Comparison of ENCODE assay signal across 1 cellular context in the genomic region with DNA sequence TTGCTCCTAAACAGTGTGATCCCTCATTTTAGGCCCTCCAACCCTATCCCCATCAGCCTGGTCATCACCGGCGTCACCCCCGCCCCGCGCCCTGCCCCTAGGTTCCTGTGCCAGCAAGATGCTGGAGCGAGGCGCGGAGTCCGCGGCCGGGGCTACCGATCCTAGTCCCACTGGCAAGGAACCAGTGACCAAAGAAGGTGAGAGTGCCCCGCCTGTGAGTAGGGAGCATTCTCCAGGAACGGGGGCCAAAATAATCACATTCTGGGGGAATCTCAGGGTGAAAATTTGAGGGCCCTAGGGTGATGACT.
TF ChIP-seq lines count a peak whose summit lies in the region.

No MANE protein-coding gene starts in this region.

TF ChIP-seq in K562, 482 proteins besides CTCF, POLR2A, EP300 and RAD21:
- TF ChIP-seq FOXK1 (CRISPR knock-in tag; IDR thresholded peaks at IDR 0.05; ENCODE audit: borderline replicate concordance) = 0 out of 2 replicates have a peak, but pooled peaks have one; percentile 16
- TF ChIP-seq, protein P1, sequence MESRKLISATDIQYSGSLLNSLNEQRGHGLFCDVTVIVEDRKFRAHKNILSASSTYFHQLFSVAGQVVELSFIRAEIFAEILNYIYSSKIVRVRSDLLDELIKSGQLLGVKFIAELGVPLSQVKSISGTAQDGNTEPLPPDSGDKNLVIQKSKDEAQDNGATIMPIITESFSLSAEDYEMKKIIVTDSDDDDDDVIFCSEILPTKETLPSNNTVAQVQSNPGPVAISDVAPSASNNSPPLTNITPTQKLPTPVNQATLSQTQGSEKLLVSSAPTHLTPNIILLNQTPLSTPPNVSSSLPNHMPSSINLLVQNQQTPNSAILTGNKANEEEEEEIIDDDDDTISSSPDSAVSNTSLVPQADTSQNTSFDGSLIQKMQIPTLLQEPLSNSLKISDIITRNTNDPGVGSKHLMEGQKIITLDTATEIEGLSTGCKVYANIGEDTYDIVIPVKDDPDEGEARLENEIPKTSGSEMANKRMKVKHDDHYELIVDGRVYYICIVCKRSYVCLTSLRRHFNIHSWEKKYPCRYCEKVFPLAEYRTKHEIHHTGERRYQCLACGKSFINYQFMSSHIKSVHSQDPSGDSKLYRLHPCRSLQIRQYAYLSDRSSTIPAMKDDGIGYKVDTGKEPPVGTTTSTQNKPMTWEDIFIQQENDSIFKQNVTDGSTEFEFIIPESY (CRISPR knock-in tag; IDR thresholded peaks at IDR 0.05) = peak; percentile 67; the same call in 1 of the 2 replicates
- no peak for TF ChIP-seq PTTG1 (tag; IDR thresholded peaks at IDR 0.05; ENCODE audit: low read depth)
- no peak for TF ChIP-seq BACH1 (tag; IDR thresholded peaks at IDR 0.05)
- TF ChIP-seq, protein P2, sequence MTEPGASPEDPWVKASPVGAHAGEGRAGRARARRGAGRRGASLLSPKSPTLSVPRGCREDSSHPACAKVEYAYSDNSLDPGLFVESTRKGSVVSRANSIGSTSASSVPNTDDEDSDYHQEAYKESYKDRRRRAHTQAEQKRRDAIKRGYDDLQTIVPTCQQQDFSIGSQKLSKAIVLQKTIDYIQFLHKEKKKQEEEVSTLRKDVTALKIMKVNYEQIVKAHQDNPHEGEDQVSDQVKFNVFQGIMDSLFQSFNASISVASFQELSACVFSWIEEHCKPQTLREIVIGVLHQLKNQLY (CRISPR knock-in tag; conservative IDR thresholded peaks at IDR 0.05) = no peak
- TF ChIP-seq, protein P3, sequence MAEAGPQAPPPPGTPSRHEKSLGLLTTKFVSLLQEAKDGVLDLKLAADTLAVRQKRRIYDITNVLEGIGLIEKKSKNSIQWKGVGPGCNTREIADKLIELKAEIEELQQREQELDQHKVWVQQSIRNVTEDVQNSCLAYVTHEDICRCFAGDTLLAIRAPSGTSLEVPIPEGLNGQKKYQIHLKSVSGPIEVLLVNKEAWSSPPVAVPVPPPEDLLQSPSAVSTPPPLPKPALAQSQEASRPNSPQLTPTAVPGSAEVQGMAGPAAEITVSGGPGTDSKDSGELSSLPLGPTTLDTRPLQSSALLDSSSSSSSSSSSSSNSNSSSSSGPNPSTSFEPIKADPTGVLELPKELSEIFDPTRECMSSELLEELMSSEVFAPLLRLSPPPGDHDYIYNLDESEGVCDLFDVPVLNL (CRISPR knock-in tag; IDR thresholded peaks at IDR 0.05; ENCODE audit: low read depth) = 0 out of 2 replicates have a peak, but pooled peaks have one; percentile 21
